16 cellular contexts compared by ENCODE assay signal in the genomic region with DNA sequence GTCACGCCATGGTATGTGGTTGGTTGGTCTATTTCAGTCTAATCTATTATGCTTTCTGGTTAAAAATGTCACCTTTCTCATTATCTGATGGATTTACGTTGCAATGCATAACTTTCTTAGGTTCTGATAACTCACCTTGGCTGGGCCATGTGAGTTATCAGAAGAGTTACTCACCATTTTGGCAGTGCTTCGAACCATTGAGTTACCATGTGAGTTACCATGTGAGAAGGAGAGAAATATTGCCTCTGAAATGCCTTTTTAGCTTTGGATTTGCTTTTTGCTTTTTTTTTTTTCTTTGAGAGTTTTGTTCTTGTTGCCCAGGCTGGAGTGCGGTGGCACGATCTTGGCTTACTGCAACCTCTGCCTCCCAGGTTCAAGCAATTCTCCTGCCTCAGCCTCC. TPM values are rescaled to one million over a fixed set of nuclear protein-coding genes. Genes with fewer than 3 reads are reported as not detected.
DNase-seq lines count a peak whose midpoint lies in the region; ATAC-seq, FAIRE-seq and TF ChIP-seq lines count a peak whose summit lies in the region.
"Had no signal": no experiment of that assay in that cellular context is flagged by ENCODE, and none has a peak within 500 bp of the region (broad histone marks: within the 10 kb centered on the region; RNA-seq: fewer than 3 reads in every experiment).

No MANE protein-coding gene starts in this region.

- H3K4me1 ChIP-seq in HepG2 (ENCODE audit: insufficient read depth, low read length), result peaks cover 33% of the 10 kb centered on the region
- H3K4me1 ChIP-seq in right lobe of liver, result peaks cover 0 to 5% (median 0%) of the 10 kb centered on the region in 4 donors

- H3K27ac ChIP-seq in HepG2 (ENCODE audit: extremely low read length, insufficient read depth, low read length), result no peak overlapping the region
- H3K27ac ChIP-seq in right lobe of liver, result no peak overlapping the region
- H3K27ac ChIP-seq in SU-DHL-6 (ENCODE audit: low read depth, low read length), result no peak overlapping the region
- H3K27ac ChIP-seq: lower lobe of right lung had no signal

- H3K79me2 ChIP-seq in HepG2 (ENCODE audit: insufficient read depth, low read length) (no peaks in the 10 kb centered on the region), SU-DHL-6 (ENCODE audit: insufficient read depth, low read length) (no peaks in the 10 kb centered on the region; the same call in 1 of the 2 replicates)

- FAIRE-seq in HepG2 (lab: Jason Lieb, UNC), result no peak
- FAIRE-seq: RCC 7860, urothelium cell line had no signal

- no peak for TF ChIP-seq EP300 in HepG2 (IDR thresholded peaks at IDR 0.05; ENCODE audit: low read depth in 2 of 2, low read length in 2 of 2)
- TF ChIP-seq EP300 in HepG2 (CRISPR knock-in tag; IDR thresholded peaks at IDR 0.05; ENCODE audit: borderline replicate concordance), result no peak

- H3K9me3 Mint-ChIP-seq in memory B cell, result no peaks in the 10 kb centered on the region

- H3K9ac ChIP-seq in HepG2 (ENCODE audit: insufficient read depth, low read depth, low read length) (no peak overlapping the region), SU-DHL-6 (ENCODE audit: low read length) (no peak overlapping the region)

- intact Hi-C loops in HepG2 (cut with micrococcal nuclease; ENCODE audit: unreplicated experiment), result no loop called here
- intact Hi-C loops in right lobe of liver (cut with DNase I), result no loop called here

- CTCF ChIA-PET in HepG2 (lab: Yijun Ruan, JAX; ENCODE audit: low intra/inter-chr PET ratio, low total read pairs), result no interaction called here

- DNase-seq in HepG2 (ENCODE audit: low spot score), result no peak
- no peak for DNase-seq in right lobe of liver
- DNase-seq in memory B cell (ENCODE audit: low spot score in 2 of 2), result no peak
- DNase-seq in NCI-H1930 (lab: John Stamatoyannopoulos, UW), result no peak
- DNase-seq: activated CD4-positive, alpha-beta T cell treated with anti-CD3 and anti-CD28 coated beads for 1 hour; activated gamma-delta T cell; C1 segment of cervical spinal cord; foreskin melanocyte; lower lobe of right lung; NCI-H82; nucleus accumbens had no signal

- POLR2A ChIA-PET in HepG2 (lab: Yijun Ruan, JAX), result interaction anchor here (1.7 kb wide), 1 partner anchor 84 kb away, joined by 9 read pairs; a partner anchor contains a TSS

- H3F3A ChIP-seq in SU-DHL-6 (ENCODE audit: insufficient read depth), result no peaks in the 10 kb centered on the region

- H2AFZ ChIP-seq in HepG2 (ENCODE audit: low read length) (no peak overlapping the region), SU-DHL-6 (ENCODE audit: low read depth, low read length, severe bottlenecking) (no peak overlapping the region)

- H3K27me3 ChIP-seq in HepG2 (ENCODE audit: control insufficient read depth in 1 of 2, insufficient read depth in 2 of 2, low read length in 2 of 2), result 0 out of 5 replicates have a peak, but pooled peaks cover 0 to 3% of the 10 kb centered on the region in 2 experiments
- H3K27me3 ChIP-seq in right lobe of liver, result no peaks in the 10 kb centered on the region
- H3K27me3 ChIP-seq in SU-DHL-6 (ENCODE audit: low read length), result no peaks in the 10 kb centered on the region

- no peak for TF ChIP-seq RAD21 in HepG2 (CRISPR knock-in tag; IDR thresholded peaks at IDR 0.05)

- H3K27me3 Mint-ChIP-seq in memory B cell, result no peaks in the 10 kb centered on the region

- TF ChIP-seq CTCF in HepG2 (CRISPR knock-in tag; IDR thresholded peaks at IDR 0.05), result no peak
- TF ChIP-seq CTCF in right lobe of liver (IDR thresholded peaks at IDR 0.05), result no peak
- no peak for TF ChIP-seq CTCF in SU-DHL-6 (IDR thresholded peaks at IDR 0.05; ENCODE audit: insufficient read depth, low read length, poor library complexity, severe bottlenecking)

- H3K4me2 ChIP-seq in HepG2 (ENCODE audit: low read depth, low read length), result no peak overlapping the region
- peak overlapping the region; percentile 71 for H3K4me2 ChIP-seq in SU-DHL-6 (ENCODE audit: low read depth, low read length, poor library complexity, severe bottlenecking)

- in situ Hi-C loops in HepG2 (cut with HindIII; ENCODE audit: extremely low pct_ligation_motif_present, low pct_unique_long_range_greater_than_20kb), result no loop called here

- no peaks in the 10 kb centered on the region for H4K20me1 ChIP-seq in HepG2 (ENCODE audit: insufficient read depth, low read length)
- no peaks in the 10 kb centered on the region for H4K20me1 ChIP-seq in SU-DHL-6 (ENCODE audit: low read depth, low read length)

- no TSS peak for BruUV-seq in HepG2 (replicated peaks; lab: Mats Ljungman, UMichigan)

- peaks cover 21% of the 10 kb centered on the region for H3K4me1 Mint-ChIP-seq in memory B cell

- peak overlapping the region; percentile 37 for H3K4me3 Mint-ChIP-seq in memory B cell

- H3K36me3 ChIP-seq in HepG2 (replicated peaks in 1 of 2; ENCODE audit: control insufficient read depth in 1 of 2, insufficient read depth in 2 of 2, low read length in 2 of 2) (no peaks in the 10 kb centered on the region), right lobe of liver (peaks cover 0 to 6% (median 2%) of the 10 kb centered on the region in 4 donors), SU-DHL-6 (ENCODE audit: low read length) (no peaks in the 10 kb centered on the region)

- H3K9me3 ChIP-seq in HepG2 (ENCODE audit: low read length) (no peaks in the 10 kb centered on the region), right lobe of liver (no peaks in the 10 kb centered on the region), SU-DHL-6 (ENCODE audit: insufficient read depth, low read length) (no peaks in the 10 kb centered on the region)
- H3K9me3 ChIP-seq: lower lobe of right lung had no signal

- no peak for TF ChIP-seq POLR2A in HepG2 (IDR thresholded peaks at IDR 0.05; ENCODE audit: insufficient read depth in 1 of 2, low read depth in 2 of 2, low read length in 2 of 2)
- TF ChIP-seq POLR2A in right lobe of liver (IDR thresholded peaks at IDR 0.05), result no peak

- H3K27ac Mint-ChIP-seq in memory B cell, result no peak overlapping the region

- no peak overlapping the region for H3K4me3 ChIP-seq in HepG2 (replicated peaks in 1 of 3; ENCODE audit: insufficient read depth in 1 of 3, low read depth in 2 of 3, low read length in 3 of 3)
- no peak overlapping the region for H3K4me3 ChIP-seq in right lobe of liver
- no peak overlapping the region for H3K4me3 ChIP-seq in SU-DHL-6 (ENCODE audit: insufficient read depth, low read length, poor library complexity, severe bottlenecking)

- H3K9me2 ChIP-seq in SU-DHL-6 (replicated peaks; ENCODE audit: insufficient read depth, low read length), result no peaks in the 10 kb centered on the region

- ATAC-seq in HepG2 (no peak), right lobe of liver (no peak), memory B cell (ENCODE audit: low read depth) (no peak), GM18517 (IDR thresholded peaks at IDR 0.05; ENCODE audit: unreplicated experiment) (no peak), HG03045 (IDR thresholded peaks at IDR 0.05; ENCODE audit: unreplicated experiment) (no peak)
- ATAC-seq: lower lobe of right lung had no signal

- H3K36me3 Mint-ChIP-seq in memory B cell, result peaks cover 11% of the 10 kb centered on the region

- 98% methylated on average over 5 of the region's 5 CpGs for WGBS in HepG2 (ENCODE audit: low lambda C conversion rate)
- 91% methylated on average over 5 of the region's 5 CpGs for WGBS in right lobe of liver (ENCODE audit: insufficient coverage, low coverage, low lambda C conversion rate, missing lambda C conversion rate)

RNA-seq across cellular contexts. Expression of a gene that starts 1.6 kb away (rescaled TPM):
- total RNA-seq in HepG2 (2016; rRNA removed; fragmentation: Illumina TruSeq; extraction: Trizol) (12.7 and 19.8 TPM in 2 replicates), right lobe of liver (10 to 100 TPM in 1 of 6 experiments, 1 to 10 TPM in 5; 6.1 to 11.0 (median 7.9) TPM)
- 3.3 and 3.7 TPM in 2 replicates for total RNA-seq in HepG2 (2016; cell fraction: cytosol; rRNA removed; fragmentation: Illumina TruSeq; extraction: Trizol; ENCODE audit: low read depth)
- total RNA-seq in HepG2 (2016; cell fraction: insoluble cytoplasmic fraction; rRNA removed; fragmentation: Illumina TruSeq; extraction: Trizol), result 12.7 and 17.1 TPM in 2 replicates
- total RNA-seq in HepG2 (2016; cell fraction: membrane; rRNA removed; fragmentation: Illumina TruSeq; extraction: Trizol), result 7.4 and 8.8 TPM in 2 replicates
- 16.3 and 18.3 TPM in 2 replicates for total RNA-seq in HepG2 (2016; cell fraction: nucleus; rRNA removed; fragmentation: Illumina TruSeq; extraction: Trizol)
- polyA plus RNA-seq in HepG2 (2011; rRNA removed), result 21.3 and 21.5 TPM in 2 replicates
- polyA plus RNA-seq in HepG2 (2011; cell fraction: cytosol; rRNA removed), result 17.3 and 19.5 TPM in 2 replicates
- polyA plus RNA-seq in HepG2 (2011; cell fraction: nucleus; rRNA removed), result 19.4 and 19.6 TPM in 2 replicates
- 14.3 and 16.2 TPM in 2 replicates for polyA plus RNA-seq in HepG2 (2012)
- polyA plus RNA-seq in HepG2 (2016; cell fraction: cytosol; fragmentation: Illumina TruSeq; extraction: Trizol; ENCODE audit: low read depth), result 2.5 and 2.9 TPM in 2 replicates
- 26.3 and 27.1 TPM in 2 replicates for polyA plus RNA-seq in HepG2 (2016; cell fraction: insoluble cytoplasmic fraction; fragmentation: Illumina TruSeq; extraction: Trizol; ENCODE audit: low read depth)
- 5.3 and 6.7 TPM in 2 replicates for polyA plus RNA-seq in HepG2 (2016; cell fraction: membrane; fragmentation: Illumina TruSeq; extraction: Trizol; ENCODE audit: low read depth)
- polyA plus RNA-seq in HepG2 (2016; cell fraction: nucleus; fragmentation: Illumina TruSeq; extraction: Trizol; ENCODE audit: insufficient read depth, low read depth), result 13.0 and 15.0 TPM in 2 replicates
- polyA minus RNA-seq in HepG2 (2011; rRNA and poly(A)+ RNA removed; ENCODE audit: low replicate concordance), result 18.0 and 80.7 TPM in 2 replicates
- polyA minus RNA-seq in HepG2 (2011; cell fraction: cytosol; rRNA and poly(A)+ RNA removed), result 16.0 and 16.8 TPM in 2 replicates
- 74.2 and 76.8 TPM in 2 replicates for polyA minus RNA-seq in HepG2 (2011; cell fraction: nucleus; rRNA and poly(A)+ RNA removed)

RNA-seq across cellular contexts. Expression of a gene that starts 41.6 kb away (rescaled TPM):
- total RNA-seq in HepG2 (2016; rRNA removed; fragmentation: Illumina TruSeq; extraction: Trizol) (not detected in 2 replicates), right lobe of liver (not detected)
- total RNA-seq in HepG2 (2016; cell fraction: cytosol; rRNA removed; fragmentation: Illumina TruSeq; extraction: Trizol; ENCODE audit: low read depth), result not detected in 2 replicates
- total RNA-seq in HepG2 (2016; cell fraction: insoluble cytoplasmic fraction; rRNA removed; fragmentation: Illumina TruSeq; extraction: Trizol), result not detected in 2 replicates
- not detected in 2 replicates for total RNA-seq in HepG2 (2016; cell fraction: membrane; rRNA removed; fragmentation: Illumina TruSeq; extraction: Trizol)
- not detected in 2 replicates for total RNA-seq in HepG2 (2016; cell fraction: nucleus; rRNA removed; fragmentation: Illumina TruSeq; extraction: Trizol)
- polyA plus RNA-seq in HepG2 (2011; rRNA removed), result not detected in 2 replicates
- polyA plus RNA-seq in HepG2 (2011; cell fraction: cytosol; rRNA removed), result not detected in 2 replicates
- not detected in 2 replicates for polyA plus RNA-seq in HepG2 (2011; cell fraction: nucleus; rRNA removed)
- polyA plus RNA-seq in HepG2 (2012), result not detected in 2 replicates
- polyA plus RNA-seq in HepG2 (2016; cell fraction: cytosol; fragmentation: Illumina TruSeq; extraction: Trizol; ENCODE audit: low read depth), result not detected in 2 replicates
- not detected in 2 replicates for polyA plus RNA-seq in HepG2 (2016; cell fraction: insoluble cytoplasmic fraction; fragmentation: Illumina TruSeq; extraction: Trizol; ENCODE audit: low read depth)
- polyA plus RNA-seq in HepG2 (2016; cell fraction: membrane; fragmentation: Illumina TruSeq; extraction: Trizol; ENCODE audit: low read depth), result not detected in 2 replicates
- not detected in 2 replicates for polyA plus RNA-seq in HepG2 (2016; cell fraction: nucleus; fragmentation: Illumina TruSeq; extraction: Trizol; ENCODE audit: insufficient read depth, low read depth)
- not detected in 2 replicates for polyA minus RNA-seq in HepG2 (2011; rRNA and poly(A)+ RNA removed; ENCODE audit: low replicate concordance)
- not detected in 2 replicates for polyA minus RNA-seq in HepG2 (2011; cell fraction: cytosol; rRNA and poly(A)+ RNA removed)
- polyA minus RNA-seq in HepG2 (2011; cell fraction: nucleus; rRNA and poly(A)+ RNA removed), result not detected in 2 replicates
